24 cellular contexts compared by ENCODE assay signal in genomic region chr12:105852958-105853357, GRCh38.
DNase-seq lines count a peak whose midpoint lies in the region; ATAC-seq, FAIRE-seq and TF ChIP-seq lines count a peak whose summit lies in the region.
"Had no signal": no experiment of that assay in that cellular context is flagged by ENCODE, and none has a peak within 500 bp of the region (broad histone marks: within the 10 kb centered on the region; RNA-seq: fewer than 3 reads in every experiment).

No MANE protein-coding gene starts in this region.

- no peaks in the 10 kb centered on the region for H3K79me2 ChIP-seq in ACC112 (ENCODE audit: control insufficient read depth, insufficient read depth, low read length, unreplicated experiment)
- no peaks in the 10 kb centered on the region for H3K79me2 ChIP-seq in H1 (ENCODE audit: control insufficient read depth in 1 of 2, insufficient read depth in 2 of 2, low read length in 2 of 2)

- H2AFZ ChIP-seq in ACC112 (ENCODE audit: low read length, unreplicated experiment) (peak overlapping the region; percentile 29), H1 (ENCODE audit: low read length) (no peak overlapping the region)
- H2AFZ ChIP-seq: neural progenitor cell had no signal

- intact Hi-C loops in psoas muscle (cut with DNase I) = no loop called here

- POLR2A ChIA-PET in H1 (lab: Charles Lee; ENCODE audit: partially characterized antibody) = no interaction called here

- no peak overlapping the region for H4K91ac ChIP-seq in H1 (replicated peaks; ENCODE audit: insufficient read length, low read length)

- no peak for FAIRE-seq in H1 (lab: Jason Lieb, UNC)
- FAIRE-seq: A204.1, endometrium, GM12892, HTR-8/SVneo had no signal

- H3K14ac ChIP-seq in H1 (ENCODE audit: insufficient read length) = no peak overlapping the region

- no peak for TF ChIP-seq RAD21 in H1 (IDR thresholded peaks at IDR 0.05 in 1 of 2, conservative IDR thresholded peaks at IDR 0.05 in 1 of 2; ENCODE audit: low read depth in 2 of 2, low read length in 2 of 2)

- H3K79me1 ChIP-seq in H1 (ENCODE audit: low read depth, low read length) = no peaks in the 10 kb centered on the region

- no peak overlapping the region for H2BK20ac ChIP-seq in H1 (ENCODE audit: low read length)

- no peak overlapping the region for H2BK120ac ChIP-seq in H1 (replicated peaks; ENCODE audit: low read depth, low read length)

- no peak overlapping the region for H3K18ac ChIP-seq in H1 (ENCODE audit: extremely low read depth, low read length)

- 0 out of 2 replicates have a peak overlapping the region, but pooled peaks have one; percentile 71 for H2BK12ac ChIP-seq in H1 (ENCODE audit: low read depth, low read length)

- H3K4me2 ChIP-seq in H1 (ENCODE audit: insufficient read depth in 1 of 2, low read depth in 2 of 2, low read length in 2 of 2) = no peak overlapping the region
- H3K4me2 ChIP-seq: neural progenitor cell had no signal

- ATAC-seq in psoas muscle (peak; percentile 30 to 59 (median 58)), SK-N-SH treated with all-trans-retinoic acid at 6 μM for 48 hours (no peak)
- ATAC-seq: activated CD4-positive, alpha-beta T cell treated with anti-CD3 and anti-CD28 coated beads for 36 hours; body of pancreas had no signal

- no peak for TF ChIP-seq EP300 in H1 (IDR thresholded peaks at IDR 0.05; ENCODE audit: borderline replicate concordance in 1 of 2, low read depth in 2 of 2, low read length in 2 of 2)

- DNase-seq in H1 (ENCODE audit: low read depth in 1 of 2, low spot score in 2 of 2) (no peak), right atrium auricular region (ENCODE audit: low spot score) (peak; percentile 72), psoas muscle (peak in 1 of 2 donors; percentile 26), NCI-H2171 treated with DMSO at 0.1 percent for 48 hours (lab: John Stamatoyannopoulos, UW) (no peak), NCI-H146 (lab: John Stamatoyannopoulos, UW) (no peak), NCI-H1930 (lab: John Stamatoyannopoulos, UW) (no peak)
- DNase-seq: activated CD4-positive, alpha-beta T cell treated with anti-CD3 and anti-CD28 coated beads for 36 hours; body of pancreas; Caco-2; cortex of kidney; DND-41; HCEC 1CT; NCI-H1092 treated with DMSO at 0.1 percent for 48 hours; NCI-H524 treated with DMSO at 0.1 percent for 48 hours; SW 1271 had no signal

- TF ChIP-seq POLR2A in H1 (IDR thresholded peaks at IDR 0.05; ENCODE audit: control extremely low read depth in 1 of 2, low read depth in 2 of 2, low read length in 2 of 2) = no peak

- TF ChIP-seq CTCF in H1 (IDR thresholded peaks at IDR 0.05; ENCODE audit: control extremely low read depth in 1 of 3, insufficient read depth in 1 of 3, low read depth in 1 of 3, low read length in 3 of 3) (no peak), right atrium auricular region (IDR thresholded peaks at IDR 0.05) (no peak), psoas muscle (IDR thresholded peaks at IDR 0.05) (no peak)

- no peak overlapping the region for H4K8ac ChIP-seq in H1 (ENCODE audit: extremely low read depth, insufficient read depth, low read length)

- H3K56ac ChIP-seq in H1 (replicated peaks; ENCODE audit: insufficient read length, low read depth, low read length) = no peak overlapping the region

- no peak overlapping the region for H3K4ac ChIP-seq in H1 (replicated peaks; ENCODE audit: insufficient read length, low read depth, low read length)

- H3K4me1 ChIP-seq in ACC112 (ENCODE audit: control insufficient read depth, insufficient read depth, low read length, unreplicated experiment) (no peaks in the 10 kb centered on the region), H1 (replicated peaks in 1 of 4; ENCODE audit: control insufficient read depth in 3 of 4, insufficient read depth in 4 of 4, low read length in 3 of 4) (no peaks in the 10 kb centered on the region), right atrium auricular region (peaks cover 0 to 8% of the 10 kb centered on the region in 2 donors), psoas muscle (peaks cover 10% of the 10 kb centered on the region)
- H3K4me1 ChIP-seq: body of pancreas, Caco-2, foreskin keratinocyte, neural progenitor cell had no signal

- H3K4me3 ChIP-seq in ACC112 (ENCODE audit: low read depth, low read length) (peak overlapping the region; percentile 61), H1 (ENCODE audit: extremely low read depth in 1 of 4, insufficient read depth in 2 of 4, low read depth in 3 of 4, low read length in 4 of 4) (no peak overlapping the region), right atrium auricular region (no peak overlapping the region), psoas muscle (peak overlapping the region; percentile 29)
- H3K4me3 ChIP-seq: body of pancreas, neural progenitor cell had no signal

- H3K23ac ChIP-seq in H1 (ENCODE audit: insufficient read length) = no peak overlapping the region

- H2BK5ac ChIP-seq in H1 (ENCODE audit: low read depth, low read length) = no peak overlapping the region

- no peak overlapping the region; the same call in 1 of the 2 replicates for H2AK5ac ChIP-seq in H1 (ENCODE audit: low read depth, low read length)

- H3K9me3 ChIP-seq in H1 (ENCODE audit: insufficient read depth in 2 of 2, low read depth in 1 of 2, low read length in 1 of 2) (0 out of 4 replicates have a peak, but pooled peaks cover 0 to under 1% of the 10 kb centered on the region in 2 experiments), right atrium auricular region (no peaks in the 10 kb centered on the region), psoas muscle (no peaks in the 10 kb centered on the region)
- H3K9me3 ChIP-seq: body of pancreas, Caco-2 had no signal

- H3K27me3 ChIP-seq in ACC112 (ENCODE audit: insufficient read depth, low read length) (no peaks in the 10 kb centered on the region), H1 (replicated peaks in 1 of 4; ENCODE audit: control insufficient read depth in 3 of 4, extremely low read depth in 1 of 4, insufficient read depth in 3 of 4, low read length in 3 of 4) (no peaks in the 10 kb centered on the region), right atrium auricular region (no peaks in the 10 kb centered on the region), psoas muscle (ENCODE audit: insufficient read depth in 3 of 3, low read length in 2 of 3) (no peaks in the 10 kb centered on the region)
- H3K27me3 ChIP-seq: body of pancreas, foreskin keratinocyte, neural progenitor cell had no signal

- 96% methylated on average over 2 of the region's 2 CpGs; no CpG with 5 or more reads in 1 of the 2 experiments for WGBS in H1 (ENCODE audit: extremely low coverage in 1 of 2, insufficient coverage in 1 of 2, insufficient read length in 1 of 2, insufficient replicate concordance in 2 of 2, low coverage in 1 of 2, low lambda C conversion rate in 2 of 2, missing lambda C conversion rate in 1 of 2), 2 experiments
- 5 to 14% (median 10%) methylated on average over 2 of the region's 2 CpGs for WGBS in psoas muscle, 3 donors

- peaks cover 0 to 2% of the 10 kb centered on the region in 2 experiments for H4K20me1 ChIP-seq in H1 (replicated peaks in 1 of 2; ENCODE audit: control insufficient read depth in 1 of 2, insufficient read depth in 2 of 2, low read length in 2 of 2)

- no peaks in the 10 kb centered on the region; the same call in 1 of the 2 replicates for H3K23me2 ChIP-seq in H1 (ENCODE audit: low read depth, low read length)

- H2BK15ac ChIP-seq in H1 (ENCODE audit: low read length) = no peak overlapping the region

- no peak overlapping the region for H4K5ac ChIP-seq in H1 (ENCODE audit: insufficient read length, low read depth, low read length)

- no peak overlapping the region for H3K27ac ChIP-seq in ACC112 (ENCODE audit: low read depth, low read length)
- H3K27ac ChIP-seq in H1 (ENCODE audit: low read depth, low read length) = no peak overlapping the region
- H3K27ac ChIP-seq in right atrium auricular region = peak overlapping the region in 1 of 2 donors; percentile 40
- no peak overlapping the region for H3K27ac ChIP-seq in psoas muscle
- H3K27ac ChIP-seq: body of pancreas, neural progenitor cell, RWPE1 had no signal

- no peaks in the 10 kb centered on the region for H3K36me3 ChIP-seq in ACC112 (ENCODE audit: insufficient read depth, low read length)
- H3K36me3 ChIP-seq in H1 (ENCODE audit: control insufficient read depth in 2 of 4, insufficient read depth in 4 of 4, low read length in 3 of 4) = no peaks in the 10 kb centered on the region
- no peaks in the 10 kb centered on the region for H3K36me3 ChIP-seq in right atrium auricular region
- H3K36me3 ChIP-seq in psoas muscle (ENCODE audit: insufficient read depth in 1 of 2, low read depth in 1 of 2) = no peaks in the 10 kb centered on the region
- H3K36me3 ChIP-seq: neural progenitor cell had no signal

- CTCF ChIA-PET in H1 (lab: Charles Lee; ENCODE audit: partially characterized antibody) = no interaction called here

- H3K9ac ChIP-seq in H1 (replicated peaks in 1 of 4; ENCODE audit: extremely low read depth in 1 of 4, low read depth in 3 of 4, low read length in 3 of 4) = no peak overlapping the region
- H3K9ac ChIP-seq: neural progenitor cell had no signal

TF ChIP-seq in H1, 55 proteins besides CTCF, POLR2A, EP300 and RAD21 (continues in another document):
- TF ChIP-seq CEBPB (IDR thresholded peaks at IDR 0.05; ENCODE audit: low read depth, low read length) (no peak), RNF2 (IDR thresholded peaks at IDR 0.05; ENCODE audit: borderline replicate concordance, low read depth, low read length, missing control alignments, poor library complexity, severe bottlenecking) (no peak), FOSL1 (IDR thresholded peaks at IDR 0.05; ENCODE audit: insufficient read depth, low read depth, low read length) (no peak), ZNF274 (IDR thresholded peaks at IDR 0.05; ENCODE audit: borderline replicate concordance, extremely low read depth, low read length) (no peak), NRF1 (IDR thresholded peaks at IDR 0.05; ENCODE audit: low read depth, low read length) (no peak), CTBP2 (IDR thresholded peaks at IDR 0.05; ENCODE audit: borderline replicate concordance, insufficient read depth, insufficient read length, low read length) (no peak)

TF ChIP-seq in SK-N-SH treated with all-trans-retinoic acid at 6 μM for 48 hours, 23 proteins besides CTCF, POLR2A, EP300 and RAD21 (continues in another document):
- no peak for TF ChIP-seq ZNF8 (CRISPR knock-in tag; IDR thresholded peaks at IDR 0.05)

Comparison
In these comparisons a context has a peak if more than half of its experiments do, and no peak if none do; other contexts are left out.
1. H3K4me3 ChIP-seq: peak in ACC112 (single experiment) and psoas muscle (single experiment); none in H1 (0 of 4) and right atrium auricular region (0 of 2).